ENCODE assay signal across 1 cellular context in the genomic region with DNA sequence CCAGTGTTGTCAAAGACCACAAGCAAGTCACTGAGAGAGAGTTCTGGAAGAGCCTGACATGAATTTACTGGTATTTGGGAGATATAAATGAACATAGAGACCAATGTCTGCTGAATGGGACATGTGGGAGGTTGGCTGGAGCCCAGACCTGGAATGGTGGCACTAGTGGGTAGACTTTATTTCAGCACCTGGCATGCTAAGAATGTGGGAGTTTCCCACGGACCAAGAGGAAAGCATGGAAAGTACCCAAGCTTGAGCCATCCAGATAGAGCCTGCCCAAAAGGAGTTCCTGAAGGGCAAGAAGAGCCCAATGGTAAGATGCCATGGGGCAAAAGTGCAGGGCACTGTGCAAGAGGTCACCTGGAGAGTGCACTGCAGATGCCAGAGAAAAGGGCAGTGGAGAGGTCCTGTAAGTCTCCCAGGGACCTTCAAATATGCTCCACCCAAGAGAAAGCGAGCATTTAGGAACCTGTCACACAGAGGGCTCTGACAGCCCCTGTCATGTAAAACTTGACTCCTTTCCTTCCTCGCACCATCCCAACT.
TF ChIP-seq lines count a peak whose summit lies in the region.

No MANE protein-coding gene starts in this region.

TF ChIP-seq in HEK293, 187 proteins besides CTCF, POLR2A, EP300 and RAD21:
- 0 out of 2 replicates have a peak, but pooled peaks have one; percentile 11 for TF ChIP-seq ZFHX2 (tag by site-specific recombination; conservative IDR thresholded peaks at IDR 0.05)
- TF ChIP-seq, protein P1, sequence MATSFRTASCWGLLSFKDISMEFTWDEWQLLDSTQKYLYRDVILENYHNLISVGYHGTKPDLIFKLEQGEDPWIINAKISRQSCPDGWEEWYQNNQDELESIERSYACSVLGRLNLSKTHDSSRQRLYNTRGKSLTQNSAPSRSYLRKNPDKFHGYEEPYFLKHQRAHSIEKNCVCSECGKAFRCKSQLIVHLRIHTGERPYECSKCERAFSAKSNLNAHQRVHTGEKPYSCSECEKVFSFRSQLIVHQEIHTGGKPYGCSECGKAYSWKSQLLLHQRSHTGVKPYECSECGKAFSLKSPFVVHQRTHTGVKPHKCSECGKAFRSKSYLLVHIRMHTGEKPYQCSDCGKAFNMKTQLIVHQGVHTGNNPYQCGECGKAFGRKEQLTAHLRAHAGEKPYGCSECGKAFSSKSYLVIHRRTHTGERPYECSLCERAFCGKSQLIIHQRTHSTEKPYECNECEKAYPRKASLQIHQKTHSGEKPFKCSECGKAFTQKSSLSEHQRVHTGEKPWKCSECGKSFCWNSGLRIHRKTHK (tag by site-specific recombination; IDR thresholded peaks at IDR 0.05) = no peak
- TF ChIP-seq, protein P2, sequence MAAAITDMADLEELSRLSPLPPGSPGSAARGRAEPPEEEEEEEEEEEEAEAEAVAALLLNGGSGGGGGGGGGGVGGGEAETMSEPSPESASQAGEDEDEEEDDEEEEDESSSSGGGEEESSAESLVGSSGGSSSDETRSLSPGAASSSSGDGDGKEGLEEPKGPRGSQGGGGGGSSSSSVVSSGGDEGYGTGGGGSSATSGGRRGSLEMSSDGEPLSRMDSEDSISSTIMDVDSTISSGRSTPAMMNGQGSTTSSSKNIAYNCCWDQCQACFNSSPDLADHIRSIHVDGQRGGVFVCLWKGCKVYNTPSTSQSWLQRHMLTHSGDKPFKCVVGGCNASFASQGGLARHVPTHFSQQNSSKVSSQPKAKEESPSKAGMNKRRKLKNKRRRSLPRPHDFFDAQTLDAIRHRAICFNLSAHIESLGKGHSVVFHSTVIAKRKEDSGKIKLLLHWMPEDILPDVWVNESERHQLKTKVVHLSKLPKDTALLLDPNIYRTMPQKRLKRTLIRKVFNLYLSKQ (tag by site-specific recombination; IDR thresholded peaks at IDR 0.05; ENCODE audit: borderline replicate concordance) = no peak
